In the genomic region with DNA sequence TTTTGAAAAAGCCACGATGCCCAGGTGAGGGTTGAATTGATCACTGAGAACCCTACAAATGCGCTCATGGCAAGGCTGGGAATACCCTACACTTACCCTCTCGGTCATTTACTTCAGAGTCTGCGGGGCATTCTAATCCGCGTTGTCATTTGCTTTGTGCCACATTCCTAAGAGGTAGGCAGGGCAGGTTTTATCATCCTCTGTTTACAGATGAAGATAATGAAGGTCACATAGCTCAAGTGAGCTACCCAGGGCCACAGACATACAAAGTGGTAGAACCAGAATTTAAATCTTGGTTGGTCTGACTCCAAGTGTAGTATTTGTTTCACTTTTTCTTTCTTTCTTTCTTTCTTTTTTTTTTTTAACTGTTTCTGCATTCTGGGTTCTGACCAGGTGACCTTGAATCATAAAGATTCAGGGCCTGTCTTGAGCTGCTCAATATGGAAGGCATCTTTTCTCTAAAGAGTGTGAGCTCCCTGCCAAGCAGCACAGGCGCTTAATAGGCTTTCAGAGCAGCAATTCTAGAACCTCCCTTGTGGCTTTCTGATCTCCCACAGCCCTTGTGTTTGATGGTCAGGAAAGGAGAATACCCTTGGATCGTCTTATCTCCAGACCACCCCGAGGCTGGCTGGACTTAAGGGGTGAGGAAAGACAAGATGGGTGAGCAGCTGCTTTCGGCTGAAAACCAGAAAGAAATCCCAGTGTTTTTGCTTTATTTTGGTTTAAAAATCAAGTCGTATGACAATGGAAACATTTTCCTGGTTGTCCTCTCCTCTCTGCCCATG, we compare ENCODE assay signal across 1 cellular context.
TF ChIP-seq lines count a peak whose summit lies in the region.

No MANE protein-coding gene starts in this region.

TF ChIP-seq in WTC11, 78 proteins besides CTCF, POLR2A, EP300 and RAD21 (continued from another document):
- TF ChIP-seq, protein P1, sequence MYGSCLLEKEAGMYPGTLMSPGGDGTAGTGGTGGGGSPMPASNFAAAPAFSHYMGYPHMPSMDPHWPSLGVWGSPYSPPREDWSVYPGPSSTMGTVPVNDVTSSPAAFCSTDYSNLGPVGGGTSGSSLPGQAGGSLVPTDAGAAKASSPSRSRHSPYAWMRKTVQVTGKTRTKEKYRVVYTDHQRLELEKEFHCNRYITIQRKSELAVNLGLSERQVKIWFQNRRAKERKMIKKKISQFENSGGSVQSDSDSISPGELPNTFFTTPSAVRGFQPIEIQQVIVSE (CRISPR knock-in tag; IDR thresholded peaks at IDR 0.05; ENCODE audit: borderline replicate concordance) = no peak
- TF ChIP-seq, protein P2, sequence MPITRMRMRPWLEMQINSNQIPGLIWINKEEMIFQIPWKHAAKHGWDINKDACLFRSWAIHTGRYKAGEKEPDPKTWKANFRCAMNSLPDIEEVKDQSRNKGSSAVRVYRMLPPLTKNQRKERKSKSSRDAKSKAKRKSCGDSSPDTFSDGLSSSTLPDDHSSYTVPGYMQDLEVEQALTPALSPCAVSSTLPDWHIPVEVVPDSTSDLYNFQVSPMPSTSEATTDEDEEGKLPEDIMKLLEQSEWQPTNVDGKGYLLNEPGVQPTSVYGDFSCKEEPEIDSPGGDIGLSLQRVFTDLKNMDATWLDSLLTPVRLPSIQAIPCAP (CRISPR knock-in tag; IDR thresholded peaks at IDR 0.05) = no peak
- TF ChIP-seq, protein P3, sequence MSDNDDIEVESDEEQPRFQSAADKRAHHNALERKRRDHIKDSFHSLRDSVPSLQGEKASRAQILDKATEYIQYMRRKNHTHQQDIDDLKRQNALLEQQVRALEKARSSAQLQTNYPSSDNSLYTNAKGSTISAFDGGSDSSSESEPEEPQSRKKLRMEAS (CRISPR knock-in tag; IDR thresholded peaks at IDR 0.05) = no peak
- TF ChIP-seq GABPB1 (CRISPR knock-in tag; IDR thresholded peaks at IDR 0.05) (no peak), CREB1 (CRISPR knock-in tag; IDR thresholded peaks at IDR 0.05) (no peak), NR1H2 (CRISPR knock-in tag; IDR thresholded peaks at IDR 0.05) (no peak), ZNF121 (CRISPR knock-in tag; IDR thresholded peaks at IDR 0.05) (no peak), GRHL2 (CRISPR knock-in tag; IDR thresholded peaks at IDR 0.05; ENCODE audit: insufficient replicate concordance, severe bottlenecking) (no peak), ZNF396 (CRISPR knock-in tag; IDR thresholded peaks at IDR 0.05; ENCODE audit: borderline replicate concordance) (no peak), EMX1 (CRISPR knock-in tag; IDR thresholded peaks at IDR 0.05) (no peak)
- TF ChIP-seq, protein P4, sequence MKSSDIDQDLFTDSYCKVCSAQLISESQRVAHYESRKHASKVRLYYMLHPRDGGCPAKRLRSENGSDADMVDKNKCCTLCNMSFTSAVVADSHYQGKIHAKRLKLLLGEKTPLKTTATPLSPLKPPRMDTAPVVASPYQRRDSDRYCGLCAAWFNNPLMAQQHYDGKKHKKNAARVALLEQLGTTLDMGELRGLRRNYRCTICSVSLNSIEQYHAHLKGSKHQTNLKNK (CRISPR knock-in tag; IDR thresholded peaks at IDR 0.05) = no peak
- TF ChIP-seq, protein P5, sequence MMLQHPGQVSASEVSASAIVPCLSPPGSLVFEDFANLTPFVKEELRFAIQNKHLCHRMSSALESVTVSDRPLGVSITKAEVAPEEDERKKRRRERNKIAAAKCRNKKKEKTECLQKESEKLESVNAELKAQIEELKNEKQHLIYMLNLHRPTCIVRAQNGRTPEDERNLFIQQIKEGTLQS (CRISPR knock-in tag; conservative IDR thresholded peaks at IDR 0.05) = no peak
- TF ChIP-seq, protein P6, sequence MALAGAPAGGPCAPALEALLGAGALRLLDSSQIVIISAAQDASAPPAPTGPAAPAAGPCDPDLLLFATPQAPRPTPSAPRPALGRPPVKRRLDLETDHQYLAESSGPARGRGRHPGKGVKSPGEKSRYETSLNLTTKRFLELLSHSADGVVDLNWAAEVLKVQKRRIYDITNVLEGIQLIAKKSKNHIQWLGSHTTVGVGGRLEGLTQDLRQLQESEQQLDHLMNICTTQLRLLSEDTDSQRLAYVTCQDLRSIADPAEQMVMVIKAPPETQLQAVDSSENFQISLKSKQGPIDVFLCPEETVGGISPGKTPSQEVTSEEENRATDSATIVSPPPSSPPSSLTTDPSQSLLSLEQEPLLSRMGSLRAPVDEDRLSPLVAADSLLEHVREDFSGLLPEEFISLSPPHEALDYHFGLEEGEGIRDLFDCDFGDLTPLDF (CRISPR knock-in tag; IDR thresholded peaks at IDR 0.05) = no peak
